ENCODE assay signal across 10 cellular contexts in the genomic region with DNA sequence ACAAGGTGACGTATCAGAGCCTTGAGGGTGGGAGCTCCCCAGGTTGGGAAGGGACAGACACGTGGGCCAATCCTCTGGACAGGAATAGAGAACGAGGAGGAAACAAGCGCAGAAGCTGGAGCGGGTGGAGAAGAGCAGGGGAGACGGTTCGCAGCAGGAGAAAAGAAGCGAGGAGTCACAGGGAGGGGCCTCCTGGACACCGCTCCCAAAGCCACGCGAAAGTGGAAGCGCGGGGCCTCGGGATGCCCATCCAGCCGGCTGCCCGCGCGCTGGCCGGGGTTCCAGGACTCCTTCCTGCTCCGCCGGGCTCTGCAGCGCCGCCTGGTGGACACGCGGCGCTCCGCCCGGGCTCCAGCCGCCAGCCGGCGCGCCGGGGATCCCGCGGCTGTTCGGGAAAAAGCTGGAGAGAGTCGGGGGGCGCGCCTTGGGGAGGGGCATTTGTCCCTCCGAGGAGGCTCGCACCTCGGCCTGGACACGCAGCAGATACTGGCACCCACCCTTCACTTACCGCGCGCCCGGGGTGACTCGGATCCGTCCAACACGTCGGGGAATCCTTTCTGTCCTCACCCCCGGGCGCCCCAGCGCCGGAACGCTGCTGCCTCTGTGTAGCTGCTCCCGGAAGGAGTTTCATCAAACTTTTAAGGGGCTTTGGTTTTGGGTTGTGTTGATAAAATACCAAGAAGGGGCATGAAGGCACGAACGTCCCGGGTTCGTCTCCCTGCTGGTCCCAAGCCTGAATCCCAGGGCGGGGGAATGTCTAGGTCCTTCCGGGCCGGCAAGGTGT. TPM values are rescaled to one million over a fixed set of nuclear protein-coding genes. Genes with fewer than 3 reads are reported as not detected.
DNase-seq lines count a peak whose midpoint lies in the region; ATAC-seq and TF ChIP-seq lines count a peak whose summit lies in the region.
"Had no signal": no experiment of that assay in that cellular context is flagged by ENCODE, and none has a peak within 500 bp of the region (broad histone marks: within the 10 kb centered on the region; RNA-seq: fewer than 3 reads in every experiment).

No MANE protein-coding gene starts in this region.

- H3K4me1 Mint-ChIP-seq in CD4-positive, alpha-beta T cell (ENCODE audit: low read depth): peaks cover 13% of the 10 kb centered on the region
- H3K4me1 Mint-ChIP-seq in type B pancreatic cell (ENCODE audit: unreplicated experiment): peaks cover 12% of the 10 kb centered on the region

- peaks cover 7% of the 10 kb centered on the region for H3K4me1 ChIP-seq in HUES6 (ENCODE audit: control insufficient read depth, insufficient read depth, low read length)
- H3K4me1 ChIP-seq in lower lobe of right lung: peaks cover 29% of the 10 kb centered on the region

- CTCF ChIA-PET in CD4-positive, alpha-beta T cell (lab: Charles Lee): no interaction called here

- H3K36me3 Mint-ChIP-seq in CD4-positive, alpha-beta T cell (ENCODE audit: low read depth): no peaks in the 10 kb centered on the region
- peaks cover 33% of the 10 kb centered on the region for H3K36me3 Mint-ChIP-seq in type B pancreatic cell
- H3K36me3 Mint-ChIP-seq: memory B cell had no signal

- ATAC-seq in CD4-positive, alpha-beta T cell (ENCODE audit: poor library complexity): no peak
- ATAC-seq in lower lobe of right lung (peak; percentile 55 to 68), GM21381 (IDR thresholded peaks at IDR 0.05; ENCODE audit: unreplicated experiment) (no peak)

- DNase-seq in CD4-positive, alpha-beta T cell: no peak
- DNase-seq in dermis blood vessel endothelial cell: peak; percentile 47
- peak; percentile 75 for DNase-seq in lower lobe of right lung
- peak; percentile 88 for DNase-seq in type B pancreatic cell (ENCODE audit: extremely low spot score, unreplicated experiment)
- DNase-seq in superior temporal gyrus (ENCODE audit: extremely low spot score): no peak
- DNase-seq in hepatic stellate cell (ENCODE audit: low spot score): no peak

- H3K4me3 ChIP-seq in HUES6 (ENCODE audit: low read depth, low read length): peak overlapping the region; percentile 78
- H3K4me3 ChIP-seq in lower lobe of right lung: peak overlapping the region; percentile 93

- no peaks in the 10 kb centered on the region for H3K36me3 ChIP-seq in HUES6 (ENCODE audit: control insufficient read depth, insufficient read depth, low read length)
- H3K36me3 ChIP-seq in lower lobe of right lung: peaks cover 16% of the 10 kb centered on the region

- no peaks in the 10 kb centered on the region for H3K9me3 Mint-ChIP-seq in CD4-positive, alpha-beta T cell
- no peaks in the 10 kb centered on the region for H3K9me3 Mint-ChIP-seq in type B pancreatic cell

- intact Hi-C loops in CD4-positive, alpha-beta T cell (cut with DNase I, micrococcal nuclease): loop anchor here in 1 of 2 experiments (5.0 kb wide), 2 partner anchors 642 to 912 kb away; no protein-coding TSS in a partner anchor
- intact Hi-C loops in lower lobe of right lung (cut with DNase I): no loop called here

- peaks cover 66% of the 10 kb centered on the region for H3K27me3 Mint-ChIP-seq in CD4-positive, alpha-beta T cell
- peaks cover 42% of the 10 kb centered on the region for H3K27me3 Mint-ChIP-seq in type B pancreatic cell

- no peaks in the 10 kb centered on the region for H3K9me3 ChIP-seq in CD4-positive, alpha-beta T cell (ENCODE audit: control insufficient read depth, low read length)
- H3K9me3 ChIP-seq in HUES6 (ENCODE audit: control insufficient read depth, insufficient read depth, low read depth, low read length) (no peaks in the 10 kb centered on the region), lower lobe of right lung (no peaks in the 10 kb centered on the region)

- H3K27me3 ChIP-seq in CD4-positive, alpha-beta T cell (ENCODE audit: control insufficient read depth, insufficient read depth, low read length): peaks cover 86% of the 10 kb centered on the region
- peaks cover 100% of the 10 kb centered on the region for H3K27me3 ChIP-seq in HUES6 (ENCODE audit: control insufficient read depth, insufficient read depth, low read length)
- peaks cover 13% of the 10 kb centered on the region for H3K27me3 ChIP-seq in lower lobe of right lung (ENCODE audit: low read depth)

- no peak overlapping the region for H3K27ac ChIP-seq in CD4-positive, alpha-beta T cell (ENCODE audit: low read depth, low read length)
- H3K27ac ChIP-seq in HUES6 (ENCODE audit: low read depth, low read length) (no peak overlapping the region), lower lobe of right lung (peak overlapping the region; percentile 97)

- peak; percentile 17 for TF ChIP-seq CTCF in CD4-positive, alpha-beta T cell (IDR thresholded peaks at IDR 0.05)
- TF ChIP-seq CTCF in lower lobe of right lung (IDR thresholded peaks at IDR 0.05) (peak; percentile 96), type B pancreatic cell (conservative IDR thresholded peaks at IDR 0.05) (peak; percentile 99)

- no peak overlapping the region for H3K4me3 Mint-ChIP-seq in CD4-positive, alpha-beta T cell
- peak overlapping the region; percentile 91 for H3K4me3 Mint-ChIP-seq in type B pancreatic cell

- POLR2A ChIA-PET in CD4-positive, alpha-beta T cell (lab: Charles Lee): no interaction called here

- H3K27ac Mint-ChIP-seq in CD4-positive, alpha-beta T cell: no peak overlapping the region
- peak overlapping the region; percentile 92 for H3K27ac Mint-ChIP-seq in type B pancreatic cell
- H3K27ac Mint-ChIP-seq: memory B cell had no signal

- peak overlapping the region; percentile 59 for H3K9ac ChIP-seq in HUES6 (ENCODE audit: low read length)

RNA-seq across cellular contexts. Expression of a gene that starts 6.2 kb away (rescaled TPM):
- under 1 TPM; 0.38 to 0.47 TPM for total RNA-seq in CD4-positive, alpha-beta T cell
- 0.68 and 1.2 TPM in 2 replicates for total RNA-seq in dermis blood vessel endothelial cell
- 28.3 TPM for total RNA-seq in lower lobe of right lung
- 86.7 and 88.4 TPM in 2 replicates for total RNA-seq in type B pancreatic cell (ENCODE audit: low replicate concordance)

RNA-seq across cellular contexts. Expression of a gene that starts 36.1 kb away (rescaled TPM):
- not detected for total RNA-seq in CD4-positive, alpha-beta T cell
- total RNA-seq in dermis blood vessel endothelial cell (7.6 and 27.4 TPM in 2 replicates), lower lobe of right lung (29.9 TPM), type B pancreatic cell (ENCODE audit: low replicate concordance) (0.62 and 2.0 TPM in 2 replicates)
- total RNA-seq: HT1080 had no signal

Comparison
In these comparisons a context has a peak if more than half of its experiments do, and no peak if none do; other contexts are left out.
1. ATAC-seq: peak in lower lobe of right lung (2 of 2); none in CD4-positive, alpha-beta T cell (single experiment) and GM21381 (single experiment).
2. DNase-seq: peak in dermis blood vessel endothelial cell (single experiment), lower lobe of right lung (single experiment) and type B pancreatic cell (single experiment); none in CD4-positive, alpha-beta T cell (0 of 10), superior temporal gyrus (single experiment) and hepatic stellate cell (single experiment).
3. CTCF ChIP-seq: peak in every context shown above with its lines; median percentile 99 in type B pancreatic cell; 96 in lower lobe of right lung; 17 in CD4-positive, alpha-beta T cell.
4. RNA of a gene that starts 6.2 kb away (total RNA-seq): 86.7 to 88.4 TPM in type B pancreatic cell and 28.3 TPM in lower lobe of right lung (single experiment); 0.68 to 1.2 TPM in dermis blood vessel endothelial cell and 0.38 to 0.47 TPM in CD4-positive, alpha-beta T cell; every median in the first group is over 10 times any median in the second.